Comparison of ENCODE assay signal across 14 cellular contexts in the genomic region with DNA sequence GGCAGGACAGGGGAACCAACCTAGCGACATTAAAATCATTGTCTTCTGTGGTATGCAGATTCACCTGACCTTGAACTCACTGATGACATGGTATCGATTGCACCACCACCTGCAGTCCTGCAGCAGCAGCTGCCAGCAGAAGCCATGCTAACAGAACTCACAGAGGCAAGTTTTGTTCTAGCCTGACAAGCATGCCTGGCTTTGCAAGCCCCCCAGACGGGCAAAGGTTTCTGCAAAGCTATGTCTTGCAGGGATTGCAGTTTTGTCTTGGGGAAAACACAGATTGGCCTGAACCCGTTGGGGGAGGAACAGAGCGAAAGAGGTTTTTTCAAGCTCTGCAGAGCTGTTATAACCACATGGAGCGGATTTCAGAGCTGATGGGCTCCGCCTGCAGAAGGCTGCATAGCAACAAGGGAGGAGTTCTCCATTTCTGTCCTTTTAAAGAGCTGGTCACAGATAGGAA.
DNase-seq lines count a peak whose midpoint lies in the region; ATAC-seq and TF ChIP-seq lines count a peak whose summit lies in the region.
"Had no signal": no experiment of that assay in that cellular context is flagged by ENCODE, and none has a peak within 500 bp of the region (broad histone marks: within the 10 kb centered on the region; RNA-seq: fewer than 3 reads in every experiment).

No MANE protein-coding gene starts in this region.

- H3K36me3 Mint-ChIP-seq in osteocyte (ENCODE audit: unreplicated experiment) = no peaks in the 10 kb centered on the region

- no peak for TF ChIP-seq CTCF in WERI-Rb-1 (IDR thresholded peaks at IDR 0.05; ENCODE audit: low read depth, low read length)
- no peak for TF ChIP-seq CTCF in RWPE1 (conservative IDR thresholded peaks at IDR 0.05; ENCODE audit: low read depth)
- TF ChIP-seq CTCF in osteocyte (IDR thresholded peaks at IDR 0.05) = no peak

- ATAC-seq in GM19351 (IDR thresholded peaks at IDR 0.05; ENCODE audit: unreplicated experiment) = peak; percentile 50
- ATAC-seq: activated CD8-positive, alpha-beta T cell treated with anti-CD3 and anti-CD28 coated beads for 36 hours had no signal

- no peaks in the 10 kb centered on the region for H3K9me3 Mint-ChIP-seq in osteocyte (ENCODE audit: unreplicated experiment)
- H3K9me3 Mint-ChIP-seq: activated CD8-positive, alpha-beta T cell treated with anti-CD3 and anti-CD28 coated beads for 36 hours; activated naive CD4-positive, alpha-beta T cell treated with anti-CD3 and anti-CD28 coated beads for 36 hours had no signal

- H3K27ac ChIP-seq in WERI-Rb-1 = no peak overlapping the region
- no peak overlapping the region for H3K27ac ChIP-seq in RWPE1
- H3K27ac ChIP-seq: colonic mucosa, neutrophil had no signal

- peak overlapping the region; percentile 4; the same call in 1 of the 2 replicates for H3K4me3 ChIP-seq in WERI-Rb-1 (ENCODE audit: low read depth, low read length)
- H3K4me3 ChIP-seq: colonic mucosa had no signal

- H3K36me3 ChIP-seq in WERI-Rb-1 = no peaks in the 10 kb centered on the region
- H3K36me3 ChIP-seq: colonic mucosa, neutrophil had no signal

- no peaks in the 10 kb centered on the region for H3K4me1 Mint-ChIP-seq in osteocyte (ENCODE audit: unreplicated experiment)

- CTCF ChIA-PET in RWPE1 (lab: Yijun Ruan, JAX) = interaction anchor here (0.7 kb wide), 1 partner anchor 9 kb away, joined by 3 read pairs; no protein-coding TSS in a partner anchor

- in situ Hi-C loops in KBM-7 (cut with MboI; ENCODE audit: low pct_unique_long_range_greater_than_20kb, low sequenced_read_pairs) = no loop called here

- H3K27me3 Mint-ChIP-seq in osteocyte (ENCODE audit: unreplicated experiment) = no peaks in the 10 kb centered on the region

- H3K4me3 Mint-ChIP-seq in osteocyte (ENCODE audit: unreplicated experiment) = no peak overlapping the region
- H3K4me3 Mint-ChIP-seq: activated CD8-positive, alpha-beta T cell treated with anti-CD3 and anti-CD28 coated beads for 36 hours; activated naive CD4-positive, alpha-beta T cell treated with anti-CD3 and anti-CD28 coated beads for 36 hours had no signal

- POLR2A ChIA-PET in RWPE1 (lab: Yijun Ruan, JAX; ENCODE audit: low non-redundant PET) = no interaction called here

- peak; percentile 53 for DNase-seq in NCI-H1092 (lab: John Stamatoyannopoulos, UW)
- peak; percentile 40 for DNase-seq in WERI-Rb-1
- peak; percentile 17 for DNase-seq in mucosa of gallbladder (ENCODE audit: low spot score)
- no peak for DNase-seq in KBM-7
- DNase-seq in RWPE1 (ENCODE audit: low spot score) = no peak
- no peak for DNase-seq in osteocyte (ENCODE audit: extremely low spot score, unreplicated experiment)
- DNase-seq: activated CD8-positive, alpha-beta T cell treated with anti-CD3 and anti-CD28 coated beads for 36 hours; activated naive CD4-positive, alpha-beta T cell treated with anti-CD3 and anti-CD28 coated beads for 36 hours; Caco-2; colonic mucosa; stimulated activated CD4-positive, alpha-beta T cell treated with anti-CD3 and anti-CD28 coated beads, Interleukin-15, amount 100 ng/mL, for 24 hours; T-helper 1 cell had no signal

- H3K27ac Mint-ChIP-seq in osteocyte (ENCODE audit: unreplicated experiment) = no peak overlapping the region
- H3K27ac Mint-ChIP-seq: activated CD8-positive, alpha-beta T cell treated with anti-CD3 and anti-CD28 coated beads for 36 hours; activated naive CD4-positive, alpha-beta T cell treated with anti-CD3 and anti-CD28 coated beads for 36 hours had no signal

- H3K9me3 ChIP-seq in WERI-Rb-1 (ENCODE audit: severe bottlenecking) = no peaks in the 10 kb centered on the region
- H3K9me3 ChIP-seq: Caco-2, colonic mucosa, neutrophil had no signal

- H3K27me3 ChIP-seq in WERI-Rb-1 (ENCODE audit: insufficient read depth, low read depth, severe bottlenecking) = no peaks in the 10 kb centered on the region
- H3K27me3 ChIP-seq: colonic mucosa had no signal

Comparison
In these comparisons a context has a peak if more than half of its experiments do, and no peak if none do; other contexts are left out.
1. DNase-seq: peak in NCI-H1092 (single experiment), WERI-Rb-1 (single experiment) and mucosa of gallbladder (single experiment); none in KBM-7 (single experiment), RWPE1 (single experiment) and osteocyte (single experiment).